In the genomic region with DNA sequence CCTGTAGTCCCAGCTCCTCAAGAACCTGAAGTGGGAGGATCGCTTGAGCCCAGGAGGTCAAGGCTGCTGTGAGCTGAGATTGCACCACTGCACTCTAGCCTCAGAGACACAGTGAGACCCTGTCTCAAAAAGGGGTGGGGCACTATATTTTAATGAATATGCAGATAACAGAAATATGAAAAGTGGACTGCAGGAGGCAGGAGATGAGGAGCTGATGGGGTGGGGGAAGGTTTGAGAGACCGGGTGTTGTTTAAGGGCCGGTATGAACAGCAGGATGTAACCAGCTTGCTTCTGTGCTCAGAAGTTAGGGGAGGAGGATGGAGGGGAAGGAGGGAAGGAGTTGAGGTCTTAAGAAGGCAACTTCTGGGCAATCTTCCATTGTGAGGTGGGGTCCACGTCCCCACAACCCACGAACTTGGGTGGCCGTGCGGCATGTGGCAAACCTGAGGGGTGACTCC, we compare ENCODE assay signal across 19 cellular contexts. TPM values are rescaled to one million over a fixed set of nuclear protein-coding genes. Genes with fewer than 3 reads are reported as not detected.
A peak's percentile ranks its signal among the peaks of the same experiment; 100 is the strongest.
DNase-seq lines count a peak whose midpoint lies in the region; ATAC-seq, FAIRE-seq and TF ChIP-seq lines count a peak whose summit lies in the region.
"Had no signal": no experiment of that assay in that cellular context is flagged by ENCODE, and none has a peak within 500 bp of the region (broad histone marks: within the 10 kb centered on the region; RNA-seq: fewer than 3 reads in every experiment).

No MANE protein-coding gene starts in this region.

- no peaks in the 10 kb centered on the region for H3K9me3 ChIP-seq in A549
- H3K9me3 ChIP-seq in Caco-2, result no peaks in the 10 kb centered on the region; the same call in 1 of the 2 replicates
- H3K9me3 ChIP-seq in mesenchymal stem cell (ENCODE audit: control insufficient read depth, low read length), result no peaks in the 10 kb centered on the region
- H3K9me3 ChIP-seq: esophagus muscularis mucosa had no signal

- peaks cover 2% of the 10 kb centered on the region for H3K27me3 Mint-ChIP-seq in Caco-2 (ENCODE audit: insufficient read depth, unreplicated experiment)
- peaks cover 44% of the 10 kb centered on the region for H3K27me3 Mint-ChIP-seq in activated T-helper 1 cell treated with anti-CD3 and anti-CD28 coated beads, Interleukin-12 subunit alpha, Interleukin-12 subunit beta, Interleukin-2, Interleukin-4 antibody, amounts not matched to agents 30 ng/mL and 10 ng/mL and 1 ng/mL, durations not matched to agents 14 hours and 24 hours and 36 hours (ENCODE audit: insufficient read depth)

- BruUV-seq in Caco-2 (replicated peaks; lab: Mats Ljungman, UMichigan), result no TSS peak

- whole genome bisulfite sequencing in A549 (ENCODE audit: missing lambda C conversion rate), result 31% methylated on average over 7 of the region's 7 CpGs
- WGBS in mesenchymal stem cell, result 48% methylated on average over 7 of the region's 7 CpGs

- no peak overlapping the region for H3K9ac ChIP-seq in mesenchymal stem cell (ENCODE audit: low read length)

- no peak overlapping the region for H2BK15ac ChIP-seq in mesenchymal stem cell (ENCODE audit: low read depth, poor library complexity, severe bottlenecking)

- H3K36me3 Mint-ChIP-seq in Caco-2 (ENCODE audit: insufficient read depth, unreplicated experiment), result peaks cover 18% of the 10 kb centered on the region
- no peaks in the 10 kb centered on the region for H3K36me3 Mint-ChIP-seq in activated T-helper 1 cell treated with anti-CD3 and anti-CD28 coated beads, Interleukin-12 subunit alpha, Interleukin-12 subunit beta, Interleukin-2, Interleukin-4 antibody, amounts not matched to agents 30 ng/mL and 10 ng/mL and 1 ng/mL, durations not matched to agents 14 hours and 24 hours and 36 hours (ENCODE audit: low read depth)

- H3K36me3 ChIP-seq in Caco-2 (ENCODE audit: control insufficient read depth, insufficient read depth, low read length), result no peaks in the 10 kb centered on the region; the same call in none of the 2 replicates
- H3K36me3 ChIP-seq in mesenchymal stem cell (ENCODE audit: control insufficient read depth in 1 of 2, insufficient read depth in 2 of 2, low read depth in 1 of 2, low read length in 2 of 2), result peaks cover 0 to 16% of the 10 kb centered on the region in 2 experiments

- CTCF ChIA-PET in A549 (lab: Yijun Ruan, JAX) (interaction anchor here (0.9 to 9.4 kb wide), 9 partner anchors 12 to 80 kb away, joined by 3 to 75 read pairs (median 4); a partner anchor contains a TSS), Caco-2 (lab: Charles Lee) (interaction anchor here (0.6 to 2.9 kb wide), 3 partner anchors 25 to 80 kb away, joined by 3 to 14 read pairs (median 8); a partner anchor contains a TSS)

- no peak overlapping the region for H2BK5ac ChIP-seq in mesenchymal stem cell (ENCODE audit: low read depth, low read length, poor library complexity, severe bottlenecking)

- no peak overlapping the region for H2AFZ ChIP-seq in mesenchymal stem cell (ENCODE audit: low read depth, low read length)

- peak overlapping the region; percentile 28 for H4K91ac ChIP-seq in mesenchymal stem cell (ENCODE audit: low read length)

- no peak for FAIRE-seq in A549 (lab: Jason Lieb, UNC)
- FAIRE-seq: GM18507 had no signal

- H3K4me3 ChIP-seq in A549, result no peak overlapping the region
- H3K4me3 ChIP-seq in Caco-2 (ENCODE audit: low read depth, low read length), result peak overlapping the region; percentile 56
- no peak overlapping the region for H3K4me3 ChIP-seq in mesenchymal stem cell (ENCODE audit: insufficient read depth in 1 of 2, low read depth in 1 of 2, low read length in 2 of 2)
- H3K4me3 ChIP-seq: lung had no signal

- TF ChIP-seq RAD21 in A549 (conservative IDR thresholded peaks at IDR 0.05 in 1 of 2, IDR thresholded peaks at IDR 0.05 in 1 of 2), result no peak

- intact Hi-C loops in Caco-2 (cut with micrococcal nuclease; ENCODE audit: unreplicated experiment), result loop anchor here (2.0 to 10.0 kb wide), 2 partner anchors 25 to 77 kb away; a partner anchor contains a TSS
- intact Hi-C loops in activated T-helper 1 cell treated with anti-CD3 and anti-CD28 coated beads, Interleukin-12 subunit alpha, Interleukin-12 subunit beta, Interleukin-2, Interleukin-4 antibody, amounts not matched to agents 30 ng/mL and 10 ng/mL and 1 ng/mL, durations not matched to agents 14 hours and 24 hours and 36 hours (cut with micrococcal nuclease), result no loop called here

- H3K4me1 Mint-ChIP-seq in Caco-2 (ENCODE audit: low read depth, unreplicated experiment), result peaks cover 7% of the 10 kb centered on the region
- no peaks in the 10 kb centered on the region for H3K4me1 Mint-ChIP-seq in activated T-helper 1 cell treated with anti-CD3 and anti-CD28 coated beads, Interleukin-12 subunit alpha, Interleukin-12 subunit beta, Interleukin-2, Interleukin-4 antibody, amounts not matched to agents 30 ng/mL and 10 ng/mL and 1 ng/mL, durations not matched to agents 14 hours and 24 hours and 36 hours (ENCODE audit: low read depth)

- H4K8ac ChIP-seq in mesenchymal stem cell (ENCODE audit: low read length), result no peak overlapping the region

- no peak overlapping the region for H3K27ac Mint-ChIP-seq in Caco-2 (ENCODE audit: unreplicated experiment)
- H3K27ac Mint-ChIP-seq in activated T-helper 1 cell treated with anti-CD3 and anti-CD28 coated beads, Interleukin-12 subunit alpha, Interleukin-12 subunit beta, Interleukin-2, Interleukin-4 antibody, amounts not matched to agents 30 ng/mL and 10 ng/mL and 1 ng/mL, durations not matched to agents 14 hours and 24 hours and 36 hours, result peak overlapping the region; percentile 1
- H3K27ac Mint-ChIP-seq: stimulated activated naive CD8-positive, alpha-beta T cell treated with anti-CD3 and anti-CD28 coated beads, Interleukin-15, Interleukin-2, amounts not matched to agents 100 ng/mL and 50 ng/mL, for 24 hours had no signal

- H3K27ac ChIP-seq in A549 (peak overlapping the region in 1 of 2 experiments; percentile 89; a peak in 3 of 6 replicates), mesenchymal stem cell (ENCODE audit: low read length, poor library complexity, severe bottlenecking) (no peak overlapping the region)
- H3K27ac ChIP-seq: VCaP had no signal

- no peak overlapping the region for H3K23ac ChIP-seq in mesenchymal stem cell (ENCODE audit: low read length in 2 of 2)

- no peak for TF ChIP-seq POLR2A in A549 (IDR thresholded peaks at IDR 0.05; ENCODE audit: low read length)

- H3K4me1 ChIP-seq in A549 (peaks cover 16% of the 10 kb centered on the region; the same call in 2 of the 3 replicates), Caco-2 (peaks cover 15% of the 10 kb centered on the region), mesenchymal stem cell (ENCODE audit: control insufficient read depth, insufficient read depth, low read depth, low read length) (peaks cover 36% of the 10 kb centered on the region)

- POLR2A ChIA-PET in A549 (lab: Yijun Ruan, JAX) (interaction anchor here (1.1 kb wide), 1 partner anchor 80 kb away, joined by 3 read pairs; no protein-coding TSS in a partner anchor), Caco-2 (lab: Charles Lee) (interaction anchor here (1.2 kb wide), 1 partner anchor 26 kb away, joined by 3 read pairs; a partner anchor contains a TSS)

- DNase-seq in A549 (ENCODE audit: low read depth in 1 of 2, low spot score in 1 of 2) (no peak), Caco-2 (no peak), mesenchymal stem cell (no peak), COLO829 (ENCODE audit: low spot score) (no peak), AG08396 (ENCODE audit: low spot score) (no peak)
- no peak for DNase-seq in activated T-helper 1 cell treated with anti-CD3 and anti-CD28 coated beads, Interleukin-12 subunit alpha, Interleukin-12 subunit beta, Interleukin-2, Interleukin-4 antibody, amounts not matched to agents 30 ng/mL and 10 ng/mL and 1 ng/mL, durations not matched to agents 14 hours and 24 hours and 36 hours (ENCODE audit: low spot score)
- DNase-seq: activated effector memory CD4-positive, alpha-beta T cell treated with Interleukin-2 at 50 U/mL for 16 hours; cerebellar nuclear complex; GF-D8; KBM-7; NCI-H1694; stimulated activated CD4-positive, alpha-beta T cell treated with anti-CD3 and anti-CD28 coated beads, Interleukin-4, amount 100 ng/mL, for 1 hour had no signal

- ATAC-seq in A549, result peak in 1 of 2 experiments; percentile 30; a peak in 4 of 6 replicates
- ATAC-seq in HG03378 (IDR thresholded peaks at IDR 0.05; ENCODE audit: unreplicated experiment), result no peak
- no peak for ATAC-seq in GM21528 (IDR thresholded peaks at IDR 0.05; ENCODE audit: low FRiP score, unreplicated experiment)

- no peaks in the 10 kb centered on the region for H3K9me3 Mint-ChIP-seq in Caco-2 (ENCODE audit: unreplicated experiment)
- H3K9me3 Mint-ChIP-seq in activated T-helper 1 cell treated with anti-CD3 and anti-CD28 coated beads, Interleukin-12 subunit alpha, Interleukin-12 subunit beta, Interleukin-2, Interleukin-4 antibody, amounts not matched to agents 30 ng/mL and 10 ng/mL and 1 ng/mL, durations not matched to agents 14 hours and 24 hours and 36 hours, result no peaks in the 10 kb centered on the region
- H3K9me3 Mint-ChIP-seq: stimulated activated naive CD8-positive, alpha-beta T cell treated with anti-CD3 and anti-CD28 coated beads, Interleukin-15, Interleukin-2, amounts not matched to agents 100 ng/mL and 50 ng/mL, for 24 hours had no signal

- no peak overlapping the region for H2BK120ac ChIP-seq in mesenchymal stem cell (ENCODE audit: low read depth, low read length)

- H3K27me3 ChIP-seq in Caco-2 (replicated peaks; ENCODE audit: control insufficient read depth, insufficient read depth, low read length) (no peaks in the 10 kb centered on the region), mesenchymal stem cell (ENCODE audit: control insufficient read depth in 1 of 2, insufficient read depth in 1 of 2, low read length in 2 of 2) (peaks cover 4 to 66% of the 10 kb centered on the region in 2 experiments)

- no peak overlapping the region for H3K4ac ChIP-seq in mesenchymal stem cell (ENCODE audit: low read depth in 1 of 2, low read length in 2 of 2)

- H3K14ac ChIP-seq in mesenchymal stem cell (ENCODE audit: low read length in 2 of 2), result no peak overlapping the region

- peak overlapping the region in 1 of 2 experiments; percentile 70 for H2BK12ac ChIP-seq in mesenchymal stem cell (ENCODE audit: low read length in 2 of 2)

- peaks cover 6% of the 10 kb centered on the region for H3K79me1 ChIP-seq in mesenchymal stem cell (replicated peaks; ENCODE audit: low read length, poor library complexity, severe bottlenecking)

- TF ChIP-seq EP300 in A549 (IDR thresholded peaks at IDR 0.05), result no peak

- H2AK5ac ChIP-seq in mesenchymal stem cell (ENCODE audit: low read length, severe bottlenecking), result no peak overlapping the region

- TF ChIP-seq CTCF in A549 (IDR thresholded peaks at IDR 0.05) (no peak), Caco-2 (IDR thresholded peaks at IDR 0.05; ENCODE audit: insufficient read depth in 1 of 2, low read depth in 1 of 2, low read length in 1 of 2, severe bottlenecking in 1 of 2, unreplicated experiment in 1 of 2) (no peak)

- H3K4me3 Mint-ChIP-seq in Caco-2 (ENCODE audit: unreplicated experiment), result peak overlapping the region; percentile 91
- H3K4me3 Mint-ChIP-seq in activated T-helper 1 cell treated with anti-CD3 and anti-CD28 coated beads, Interleukin-12 subunit alpha, Interleukin-12 subunit beta, Interleukin-2, Interleukin-4 antibody, amounts not matched to agents 30 ng/mL and 10 ng/mL and 1 ng/mL, durations not matched to agents 14 hours and 24 hours and 36 hours, result peak overlapping the region; percentile 66

- H3K4me2 ChIP-seq in A549 (peak overlapping the region; percentile 71), mesenchymal stem cell (ENCODE audit: low read length, poor library complexity, severe bottlenecking) (peak overlapping the region; percentile 68)

- H3K18ac ChIP-seq in mesenchymal stem cell (ENCODE audit: low read depth in 1 of 2, low read length in 2 of 2), result peak overlapping the region; percentile 6 to 30

RNA-seq across cellular contexts. Expression of a gene that starts 1.3 kb away (rescaled TPM):
- polyA plus RNA-seq in A549 (2011; rRNA removed), result 5.1 and 5.3 TPM in 2 replicates
- 27.5 and 33.3 TPM in 2 replicates for polyA plus RNA-seq in A549 (2012; cell fraction: cytosol; rRNA removed)
- 143 and 178 TPM in 2 replicates for polyA plus RNA-seq in A549 (2012; cell fraction: nucleus; rRNA removed)
- 20.4 to 28.0 TPM (median 27.5 TPM) in 3 replicates for polyA plus RNA-seq in A549 (2017; fragmentation: RNase III; extraction: RNeasy Plus Mini Kit Qiagen cat#74134 plus additional on column Dnase treatment)
- 2.2 and 2.6 TPM in 2 replicates for polyA minus RNA-seq in A549 (2011; rRNA and poly(A)+ RNA removed)
- total RNA-seq in Caco-2 (2022), result 30.7 and 35.6 TPM in 2 replicates
- total RNA-seq in activated T-helper 1 cell treated with anti-CD3 and anti-CD28 coated beads, Interleukin-12 subunit alpha, Interleukin-12 subunit beta, Interleukin-2, Interleukin-4 antibody, amounts not matched to agents 30 ng/mL and 10 ng/mL and 1 ng/mL, durations not matched to agents 14 hours and 24 hours and 36 hours, result 3.8 and 5.1 TPM in 2 replicates
- 17.0 TPM for polyA plus RNA-seq in mesenchymal stem cell (2013, experiment 1 of 2)
- polyA plus RNA-seq in mesenchymal stem cell (2013, experiment 2 of 2), result 15.3 TPM

RNA-seq across cellular contexts. Expression of a gene that starts 26.0 kb away (rescaled TPM):
- polyA plus RNA-seq in A549 (2011; rRNA removed) (12.1 and 13.9 TPM in 2 replicates), A549 (2017; fragmentation: RNase III; extraction: RNeasy Plus Mini Kit Qiagen cat#74134 plus additional on column Dnase treatment) (22.3 to 25.9 TPM (median 23.4 TPM) in 3 replicates)
- 29.6 and 41.7 TPM in 2 replicates for polyA plus RNA-seq in A549 (2012; cell fraction: cytosol; rRNA removed)
- 51.5 and 77.9 TPM in 2 replicates for polyA plus RNA-seq in A549 (2012; cell fraction: nucleus; rRNA removed)
- 21.8 and 27.1 TPM in 2 replicates for polyA minus RNA-seq in A549 (2011; rRNA and poly(A)+ RNA removed)
- total RNA-seq in Caco-2 (2022), result 143 and 149 TPM in 2 replicates
- total RNA-seq in activated T-helper 1 cell treated with anti-CD3 and anti-CD28 coated beads, Interleukin-12 subunit alpha, Interleukin-12 subunit beta, Interleukin-2, Interleukin-4 antibody, amounts not matched to agents 30 ng/mL and 10 ng/mL and 1 ng/mL, durations not matched to agents 14 hours and 24 hours and 36 hours, result not detected in 2 replicates
- polyA plus RNA-seq in mesenchymal stem cell (2013, experiment 1 of 2), result 2.0 TPM
- 1.4 TPM for polyA plus RNA-seq in mesenchymal stem cell (2013, experiment 2 of 2)

RNA-seq across cellular contexts. Expression of a gene that starts 46.8 kb away (rescaled TPM):
- polyA plus RNA-seq in A549 (2011; rRNA removed) (27.7 and 27.8 TPM in 2 replicates), A549 (2017; fragmentation: RNase III; extraction: RNeasy Plus Mini Kit Qiagen cat#74134 plus additional on column Dnase treatment) (56.6 to 66.4 TPM (median 58.6 TPM) in 3 replicates)
- polyA plus RNA-seq in A549 (2012; cell fraction: cytosol; rRNA removed), result 72.5 and 84.6 TPM in 2 replicates
- polyA plus RNA-seq in A549 (2012; cell fraction: nucleus; rRNA removed), result 85.6 and 86.4 TPM in 2 replicates
- 5.3 and 13.2 TPM in 2 replicates for polyA minus RNA-seq in A549 (2011; rRNA and poly(A)+ RNA removed)
- 119 and 124 TPM in 2 replicates for total RNA-seq in Caco-2 (2022)
- 38.3 and 43.9 TPM in 2 replicates for total RNA-seq in activated T-helper 1 cell treated with anti-CD3 and anti-CD28 coated beads, Interleukin-12 subunit alpha, Interleukin-12 subunit beta, Interleukin-2, Interleukin-4 antibody, amounts not matched to agents 30 ng/mL and 10 ng/mL and 1 ng/mL, durations not matched to agents 14 hours and 24 hours and 36 hours
- polyA plus RNA-seq in mesenchymal stem cell (2013, experiment 1 of 2), result 36.5 TPM
- polyA plus RNA-seq in mesenchymal stem cell (2013, experiment 2 of 2), result 37.3 TPM

RNA-seq across cellular contexts. Expression of a gene that starts 47.3 kb away (rescaled TPM):
- polyA plus RNA-seq in A549 (2011; rRNA removed) (8.6 and 10.8 TPM in 2 replicates), A549 (2017; fragmentation: RNase III; extraction: RNeasy Plus Mini Kit Qiagen cat#74134 plus additional on column Dnase treatment) (8.3 to 13.5 TPM (median 11.3 TPM) in 3 replicates)
- polyA plus RNA-seq in A549 (2012; cell fraction: cytosol; rRNA removed), result 8.4 and 9.0 TPM in 2 replicates
- polyA plus RNA-seq in A549 (2012; cell fraction: nucleus; rRNA removed), result 5.0 and 5.5 TPM in 2 replicates
- polyA minus RNA-seq in A549 (2011; rRNA and poly(A)+ RNA removed), result 15.9 and 20.7 TPM in 2 replicates
- 6.9 and 12.4 TPM in 2 replicates for total RNA-seq in Caco-2 (2022)
- total RNA-seq in activated T-helper 1 cell treated with anti-CD3 and anti-CD28 coated beads, Interleukin-12 subunit alpha, Interleukin-12 subunit beta, Interleukin-2, Interleukin-4 antibody, amounts not matched to agents 30 ng/mL and 10 ng/mL and 1 ng/mL, durations not matched to agents 14 hours and 24 hours and 36 hours, result 3.6 and 4.6 TPM in 2 replicates
- 2,969 TPM for polyA plus RNA-seq in mesenchymal stem cell (2013, experiment 1 of 2)
- polyA plus RNA-seq in mesenchymal stem cell (2013, experiment 2 of 2), result 2,910 TPM

RNA-seq across cellular contexts. Expression of a gene that starts 54.1 kb away (rescaled TPM):
- 1.7 and 2.4 TPM in 2 replicates for polyA plus RNA-seq in A549 (2011; rRNA removed)
- polyA plus RNA-seq in A549 (2012; cell fraction: cytosol; rRNA removed), result 0.41 and 0.44 TPM in 2 replicates
- polyA plus RNA-seq in A549 (2012; cell fraction: nucleus; rRNA removed), result 0.21 and 0.22 TPM in 2 replicates
- polyA plus RNA-seq in A549 (2017; fragmentation: RNase III; extraction: RNeasy Plus Mini Kit Qiagen cat#74134 plus additional on column Dnase treatment), result 0.14 to 0.16 TPM in 2 of 3 replicates, not detected in the other
- polyA minus RNA-seq in A549 (2011; rRNA and poly(A)+ RNA removed), result 1.6 and 2.0 TPM in 2 replicates
- total RNA-seq in Caco-2 (2022), result 3.0 and 3.2 TPM in 2 replicates
- 208 and 214 TPM in 2 replicates for total RNA-seq in activated T-helper 1 cell treated with anti-CD3 and anti-CD28 coated beads, Interleukin-12 subunit alpha, Interleukin-12 subunit beta, Interleukin-2, Interleukin-4 antibody, amounts not matched to agents 30 ng/mL and 10 ng/mL and 1 ng/mL, durations not matched to agents 14 hours and 24 hours and 36 hours
- 395 TPM for polyA plus RNA-seq in mesenchymal stem cell (2013, experiment 1 of 2)
- polyA plus RNA-seq in mesenchymal stem cell (2013, experiment 2 of 2), result 368 TPM

Comparison
In these comparisons a context has a peak if more than half of its experiments do, and no peak if none do; other contexts are left out.
1. RNA of a gene that starts 26.0 kb away (total RNA-seq): 143 to 149 TPM in Caco-2; not detected in activated T-helper 1 cell treated with anti-CD3 and anti-CD28 coated beads, Interleukin-12 subunit alpha, Interleukin-12 subunit beta, Interleukin-2, Interleukin-4 antibody, amounts not matched to agents 30 ng/mL and 10 ng/mL and 1 ng/mL, durations not matched to agents 14 hours and 24 hours and 36 hours; every median in the first group is over 100 times any median in the second.